In the genomic region with DNA sequence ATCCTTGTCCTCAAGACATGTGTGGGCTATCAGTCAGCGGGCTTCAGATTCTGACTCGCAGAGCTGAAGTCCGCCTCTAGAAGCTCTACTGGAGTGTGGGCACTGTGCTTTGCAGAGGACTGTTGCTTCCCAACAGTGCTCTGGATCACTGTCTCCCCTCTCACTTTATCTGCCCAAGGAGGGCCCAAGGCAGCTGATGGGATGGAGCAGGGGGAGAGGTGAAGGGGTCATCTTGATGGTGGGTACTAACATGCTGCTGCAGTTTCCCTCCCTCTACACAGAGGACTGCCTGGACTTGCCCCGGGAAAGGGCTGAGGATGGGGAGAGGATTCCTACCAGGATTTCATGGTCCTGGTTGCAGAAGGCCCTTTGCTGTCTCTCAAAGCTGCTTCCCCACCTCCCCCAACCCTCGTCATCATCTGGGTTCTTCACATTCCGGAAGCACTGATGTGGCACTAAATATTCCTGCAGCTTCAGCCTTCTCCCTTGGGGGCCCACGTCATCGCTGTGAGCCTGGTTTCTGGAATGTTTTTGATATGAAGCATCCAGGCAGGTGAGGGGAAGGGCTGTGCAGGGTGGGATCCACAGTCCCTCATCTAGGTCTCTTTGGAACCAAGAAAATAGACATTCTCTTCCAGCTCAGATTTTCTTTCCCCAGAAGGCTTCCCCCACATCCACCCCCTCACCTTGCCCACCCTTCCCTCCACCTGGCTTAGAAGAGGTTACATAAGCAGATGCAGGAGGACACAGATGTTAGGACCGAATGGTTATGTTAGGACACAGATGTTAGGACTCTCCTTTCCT, we compare ENCODE assay signal across 1 cellular context.
TF ChIP-seq lines count a peak whose summit lies in the region.

No MANE protein-coding gene starts in this region.

TF ChIP-seq in Ishikawa, 13 proteins besides CTCF, POLR2A, EP300 and RAD21 (continued from another document):
- peak; percentile 96 for TF ChIP-seq FOXM1 (IDR thresholded peaks at IDR 0.05; ENCODE audit: borderline replicate concordance, low read depth)
- TF ChIP-seq YY1 (IDR thresholded peaks at IDR 0.05; ENCODE audit: low read depth) = no peak; the same call in 1 of the 2 replicates
- peak; percentile 100 for TF ChIP-seq TEAD4 (IDR thresholded peaks at IDR 0.05)
- TF ChIP-seq NFIC (IDR thresholded peaks at IDR 0.05) = peak; percentile 91
- TF ChIP-seq, protein P1, sequence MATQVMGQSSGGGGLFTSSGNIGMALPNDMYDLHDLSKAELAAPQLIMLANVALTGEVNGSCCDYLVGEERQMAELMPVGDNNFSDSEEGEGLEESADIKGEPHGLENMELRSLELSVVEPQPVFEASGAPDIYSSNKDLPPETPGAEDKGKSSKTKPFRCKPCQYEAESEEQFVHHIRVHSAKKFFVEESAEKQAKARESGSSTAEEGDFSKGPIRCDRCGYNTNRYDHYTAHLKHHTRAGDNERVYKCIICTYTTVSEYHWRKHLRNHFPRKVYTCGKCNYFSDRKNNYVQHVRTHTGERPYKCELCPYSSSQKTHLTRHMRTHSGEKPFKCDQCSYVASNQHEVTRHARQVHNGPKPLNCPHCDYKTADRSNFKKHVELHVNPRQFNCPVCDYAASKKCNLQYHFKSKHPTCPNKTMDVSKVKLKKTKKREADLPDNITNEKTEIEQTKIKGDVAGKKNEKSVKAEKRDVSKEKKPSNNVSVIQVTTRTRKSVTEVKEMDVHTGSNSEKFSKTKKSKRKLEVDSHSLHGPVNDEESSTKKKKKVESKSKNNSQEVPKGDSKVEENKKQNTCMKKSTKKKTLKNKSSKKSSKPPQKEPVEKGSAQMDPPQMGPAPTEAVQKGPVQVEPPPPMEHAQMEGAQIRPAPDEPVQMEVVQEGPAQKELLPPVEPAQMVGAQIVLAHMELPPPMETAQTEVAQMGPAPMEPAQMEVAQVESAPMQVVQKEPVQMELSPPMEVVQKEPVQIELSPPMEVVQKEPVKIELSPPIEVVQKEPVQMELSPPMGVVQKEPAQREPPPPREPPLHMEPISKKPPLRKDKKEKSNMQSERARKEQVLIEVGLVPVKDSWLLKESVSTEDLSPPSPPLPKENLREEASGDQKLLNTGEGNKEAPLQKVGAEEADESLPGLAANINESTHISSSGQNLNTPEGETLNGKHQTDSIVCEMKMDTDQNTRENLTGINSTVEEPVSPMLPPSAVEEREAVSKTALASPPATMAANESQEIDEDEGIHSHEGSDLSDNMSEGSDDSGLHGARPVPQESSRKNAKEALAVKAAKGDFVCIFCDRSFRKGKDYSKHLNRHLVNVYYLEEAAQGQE (IDR thresholded peaks at IDR 0.05; ENCODE audit: low read depth) = no peak
- TF ChIP-seq CEBPB (IDR thresholded peaks at IDR 0.05) = peak; percentile 63
- peak; percentile 99 for TF ChIP-seq TCF12 (IDR thresholded peaks at IDR 0.05; ENCODE audit: low read depth)
- TF ChIP-seq, protein P2, sequence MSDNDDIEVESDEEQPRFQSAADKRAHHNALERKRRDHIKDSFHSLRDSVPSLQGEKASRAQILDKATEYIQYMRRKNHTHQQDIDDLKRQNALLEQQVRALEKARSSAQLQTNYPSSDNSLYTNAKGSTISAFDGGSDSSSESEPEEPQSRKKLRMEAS (IDR thresholded peaks at IDR 0.05) = peak; percentile 74
- TF ChIP-seq TAF1 (IDR thresholded peaks at IDR 0.05; ENCODE audit: low read depth) = no peak
- TF ChIP-seq CREB1 (IDR thresholded peaks at IDR 0.05; ENCODE audit: low read depth) = peak; percentile 87
